In the genomic region with DNA sequence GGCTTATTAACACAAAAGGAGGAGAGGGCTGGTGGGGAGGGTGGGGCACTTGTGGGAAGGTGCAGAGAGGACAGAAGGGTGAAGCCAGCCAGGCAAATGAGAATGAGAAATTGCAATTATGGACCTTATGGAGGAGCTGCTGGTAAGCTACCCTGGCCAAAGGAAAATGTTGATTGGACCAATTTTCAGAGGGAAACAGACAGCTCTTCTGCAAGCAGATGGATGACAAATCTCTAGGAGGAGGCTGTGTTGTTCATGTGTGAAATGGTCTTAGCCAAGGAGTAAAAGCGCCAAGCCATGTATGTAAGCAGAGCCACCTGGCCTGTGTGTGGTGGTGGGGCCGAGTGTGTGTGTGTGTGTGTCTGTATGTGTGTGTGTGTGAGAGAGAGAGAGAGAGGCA, we compare ENCODE assay signal across 26 cellular contexts.
DNase-seq lines count a peak whose midpoint lies in the region; ATAC-seq lines count a peak whose summit lies in the region.
"Had no signal": no experiment of that assay in that cellular context is flagged by ENCODE, and none has a peak within 500 bp of the region (broad histone marks: within the 10 kb centered on the region; RNA-seq: fewer than 3 reads in every experiment).

No MANE protein-coding gene starts in this region.

- H3K27me3 Mint-ChIP-seq in CD4-positive, CD25-positive, alpha-beta regulatory T cell = no peaks in the 10 kb centered on the region
- H3K27me3 Mint-ChIP-seq in CD8-positive, alpha-beta memory T cell = peaks cover 0 to 2% of the 10 kb centered on the region in 2 donors
- H3K27me3 Mint-ChIP-seq in activated CD4-positive, alpha-beta memory T cell treated with anti-CD3 and anti-CD28 coated beads for 36 hours = no peaks in the 10 kb centered on the region
- no peaks in the 10 kb centered on the region for H3K27me3 Mint-ChIP-seq in effector memory CD8-positive, alpha-beta T cell

- peak overlapping the region; percentile 72 to 98 (median 90) for H3K27ac Mint-ChIP-seq in CD4-positive, CD25-positive, alpha-beta regulatory T cell
- peak overlapping the region; percentile 10 to 88 (median 74) for H3K27ac Mint-ChIP-seq in CD8-positive, alpha-beta memory T cell
- peak overlapping the region; percentile 23 for H3K27ac Mint-ChIP-seq in activated CD4-positive, alpha-beta memory T cell treated with anti-CD3 and anti-CD28 coated beads for 36 hours
- H3K27ac Mint-ChIP-seq in effector memory CD8-positive, alpha-beta T cell = peak overlapping the region; percentile 85 to 100
- H3K27ac Mint-ChIP-seq: endodermal cell, nephron progenitor cell had no signal

- H3K9me3 ChIP-seq in CD4-positive, CD25-positive, alpha-beta regulatory T cell (ENCODE audit: control insufficient read depth in 2 of 2, low read length in 2 of 2) = no peaks in the 10 kb centered on the region
- H3K9me3 ChIP-seq in CD8-positive, alpha-beta memory T cell (ENCODE audit: low read length) = no peaks in the 10 kb centered on the region
- H3K9me3 ChIP-seq: breast epithelium, Peyer's patch, tibial nerve had no signal

- no peak overlapping the region for H3K27ac ChIP-seq in CD4-positive, CD25-positive, alpha-beta regulatory T cell (ENCODE audit: insufficient read depth, low read length, poor library complexity, severe bottlenecking)
- no peak overlapping the region for H3K27ac ChIP-seq in CD8-positive, alpha-beta memory T cell (ENCODE audit: low read depth, low read length)
- H3K27ac ChIP-seq: breast epithelium, coronary artery, Peyer's patch, tibial nerve had no signal

- peaks cover 4% of the 10 kb centered on the region for H3K36me3 ChIP-seq in CD4-positive, CD25-positive, alpha-beta regulatory T cell (ENCODE audit: control insufficient read depth, insufficient read depth, low read length)
- H3K36me3 ChIP-seq in CD8-positive, alpha-beta memory T cell (ENCODE audit: insufficient read depth, low read length) = no peaks in the 10 kb centered on the region
- H3K36me3 ChIP-seq: breast epithelium, Peyer's patch, tibial nerve had no signal

- CTCF ChIA-PET in CD8-positive, alpha-beta memory T cell (lab: Charles Lee) = interaction anchor here (1.4 kb wide), 1 partner anchor 11 kb away, joined by 3 read pairs; no protein-coding TSS in a partner anchor
- CTCF ChIA-PET in activated CD4-positive, alpha-beta memory T cell treated with anti-CD3 and anti-CD28 coated beads for 36 hours (lab: Charles Lee) = interaction anchor here (0.7 to 2.7 kb wide), 2 partner anchors 17 to 86 kb away, joined by 3 to 11 read pairs; no protein-coding TSS in a partner anchor

- H3K27me3 ChIP-seq in CD4-positive, CD25-positive, alpha-beta regulatory T cell (ENCODE audit: control insufficient read depth, insufficient read depth, low read length) = no peaks in the 10 kb centered on the region
- H3K27me3 ChIP-seq in CD8-positive, alpha-beta memory T cell (ENCODE audit: insufficient read depth, low read length, poor library complexity, severe bottlenecking) = no peaks in the 10 kb centered on the region
- H3K27me3 ChIP-seq: breast epithelium, Peyer's patch, tibial nerve had no signal

- peaks cover 27% of the 10 kb centered on the region for H3K36me3 Mint-ChIP-seq in CD4-positive, CD25-positive, alpha-beta regulatory T cell
- peaks cover 13 to 54% (median 24%) of the 10 kb centered on the region in 3 donors for H3K36me3 Mint-ChIP-seq in CD8-positive, alpha-beta memory T cell
- peaks cover 23% of the 10 kb centered on the region for H3K36me3 Mint-ChIP-seq in activated CD4-positive, alpha-beta memory T cell treated with anti-CD3 and anti-CD28 coated beads for 36 hours
- peaks cover 16% of the 10 kb centered on the region for H3K36me3 Mint-ChIP-seq in effector memory CD8-positive, alpha-beta T cell (ENCODE audit: insufficient read depth)

- DNase-seq in CD4-positive, CD25-positive, alpha-beta regulatory T cell = no peak
- no peak for DNase-seq in CD8-positive, alpha-beta memory T cell
- no peak for DNase-seq in activated CD4-positive, alpha-beta memory T cell treated with anti-CD3 and anti-CD28 coated beads for 36 hours
- DNase-seq in effector memory CD8-positive, alpha-beta T cell = no peak
- DNase-seq in ecto neural progenitor cell (ENCODE audit: low spot score) = no peak
- DNase-seq: activated naive CD4-positive, alpha-beta T cell treated with Interleukin-2 at 50 U/mL for 16 hours; activated T-cell treated with anti-CD3 and anti-CD28 coated beads, Interleukin-2, amount 50 U/mL, for 4 hours; COR-L47; DMS79 treated with DMSO at 0.1 percent for 48 hours; endodermal cell; mammary epithelial cell; MM.1S; NCI-H1105 treated with DMSO at 0.1 percent for 48 hours; NCI-H2029 treated with DMSO at 0.1 percent for 48 hours; NCI-H2227 treated with DMSO at 0.1 percent for 48 hours; nephron progenitor cell; Peyer's patch; SHP77; stimulated activated CD4-positive, alpha-beta T cell treated with anti-CD3 and anti-CD28 coated beads, Interleukin-4, amount 100 ng/mL, for 24 hours; T-helper 2 cell had no signal

- H3K4me3 Mint-ChIP-seq in CD4-positive, CD25-positive, alpha-beta regulatory T cell = peak overlapping the region in 2 of 4 donors; percentile 25 to 29
- no peak overlapping the region for H3K4me3 Mint-ChIP-seq in CD8-positive, alpha-beta memory T cell
- no peak overlapping the region for H3K4me3 Mint-ChIP-seq in activated CD4-positive, alpha-beta memory T cell treated with anti-CD3 and anti-CD28 coated beads for 36 hours
- H3K4me3 Mint-ChIP-seq in effector memory CD8-positive, alpha-beta T cell = no peak overlapping the region
- H3K4me3 Mint-ChIP-seq: activated T-cell treated with anti-CD3 and anti-CD28 coated beads, Interleukin-2, amount 50 U/mL, for 4 hours; endodermal cell; nephron progenitor cell had no signal

- no peaks in the 10 kb centered on the region for H3K9me3 Mint-ChIP-seq in CD4-positive, CD25-positive, alpha-beta regulatory T cell
- no peaks in the 10 kb centered on the region for H3K9me3 Mint-ChIP-seq in CD8-positive, alpha-beta memory T cell
- H3K9me3 Mint-ChIP-seq in activated CD4-positive, alpha-beta memory T cell treated with anti-CD3 and anti-CD28 coated beads for 36 hours = no peaks in the 10 kb centered on the region
- no peaks in the 10 kb centered on the region for H3K9me3 Mint-ChIP-seq in effector memory CD8-positive, alpha-beta T cell
- H3K9me3 Mint-ChIP-seq: activated T-cell treated with anti-CD3 and anti-CD28 coated beads, Interleukin-2, amount 50 U/mL, for 4 hours; endodermal cell; nephron progenitor cell had no signal

- peaks cover 26% of the 10 kb centered on the region for H3K4me1 ChIP-seq in CD4-positive, CD25-positive, alpha-beta regulatory T cell (ENCODE audit: control insufficient read depth, insufficient read depth, low read length, poor library complexity, severe bottlenecking)
- H3K4me1 ChIP-seq in CD8-positive, alpha-beta memory T cell (ENCODE audit: insufficient read depth, low read length) = peaks cover 18% of the 10 kb centered on the region
- H3K4me1 ChIP-seq: breast epithelium had no signal

- intact Hi-C loops in activated CD4-positive, alpha-beta memory T cell treated with anti-CD3 and anti-CD28 coated beads for 36 hours (cut with micrococcal nuclease) = no loop called here

- no peak overlapping the region for H3K4me3 ChIP-seq in CD4-positive, CD25-positive, alpha-beta regulatory T cell (ENCODE audit: low read depth, low read length)
- no peak overlapping the region for H3K4me3 ChIP-seq in CD8-positive, alpha-beta memory T cell (ENCODE audit: low read length)
- H3K4me3 ChIP-seq: breast epithelium, coronary artery, Peyer's patch, tibial nerve had no signal

- no peak for ATAC-seq in CD4-positive, CD25-positive, alpha-beta regulatory T cell (ENCODE audit: low read depth in 2 of 2)
- no peak for ATAC-seq in effector memory CD8-positive, alpha-beta T cell (replicated peaks)
- ATAC-seq in GM19452 (IDR thresholded peaks at IDR 0.05; ENCODE audit: unreplicated experiment) (no peak), HG03378 (IDR thresholded peaks at IDR 0.05; ENCODE audit: unreplicated experiment) (no peak)
- ATAC-seq: activated CD4-positive, CD25-positive, alpha-beta regulatory T cell treated with anti-CD3 and anti-CD28 coated beads, Interleukin-2, amount 50 U/mL, for 24 hours; activated T-cell treated with anti-CD3 and anti-CD28 coated beads, Interleukin-2, amount 50 U/mL, for 4 hours had no signal

- H3K4me1 Mint-ChIP-seq in CD4-positive, CD25-positive, alpha-beta regulatory T cell = peaks cover 11 to 90% (median 59%) of the 10 kb centered on the region in 4 donors
- peaks cover 39 to 86% (median 76%) of the 10 kb centered on the region in 3 donors for H3K4me1 Mint-ChIP-seq in CD8-positive, alpha-beta memory T cell
- H3K4me1 Mint-ChIP-seq in activated CD4-positive, alpha-beta memory T cell treated with anti-CD3 and anti-CD28 coated beads for 36 hours (ENCODE audit: low read depth) = peaks cover 55% of the 10 kb centered on the region
- peaks cover 34 to 42% of the 10 kb centered on the region in 2 donors for H3K4me1 Mint-ChIP-seq in effector memory CD8-positive, alpha-beta T cell (ENCODE audit: low read depth in 2 of 2)

- POLR2A ChIA-PET in CD8-positive, alpha-beta memory T cell (lab: Charles Lee) = no interaction called here
- POLR2A ChIA-PET in activated CD4-positive, alpha-beta memory T cell treated with anti-CD3 and anti-CD28 coated beads for 36 hours (lab: Charles Lee) = interaction anchor here (1.3 kb wide), 1 partner anchor 13 kb away, joined by 6 read pairs; no protein-coding TSS in a partner anchor

Comparison
In these comparisons a context has a peak if more than half of its experiments do, and no peak if none do; other contexts are left out.
1. H3K27ac Mint-ChIP-seq: peak in every context shown above with its lines; median percentile 92 in effector memory CD8-positive, alpha-beta T cell; 90 in CD4-positive, CD25-positive, alpha-beta regulatory T cell; 74 in CD8-positive, alpha-beta memory T cell; 23 in activated CD4-positive, alpha-beta memory T cell treated with anti-CD3 and anti-CD28 coated beads for 36 hours.